ENCODE assay signal across 22 cellular contexts in the genomic region with DNA sequence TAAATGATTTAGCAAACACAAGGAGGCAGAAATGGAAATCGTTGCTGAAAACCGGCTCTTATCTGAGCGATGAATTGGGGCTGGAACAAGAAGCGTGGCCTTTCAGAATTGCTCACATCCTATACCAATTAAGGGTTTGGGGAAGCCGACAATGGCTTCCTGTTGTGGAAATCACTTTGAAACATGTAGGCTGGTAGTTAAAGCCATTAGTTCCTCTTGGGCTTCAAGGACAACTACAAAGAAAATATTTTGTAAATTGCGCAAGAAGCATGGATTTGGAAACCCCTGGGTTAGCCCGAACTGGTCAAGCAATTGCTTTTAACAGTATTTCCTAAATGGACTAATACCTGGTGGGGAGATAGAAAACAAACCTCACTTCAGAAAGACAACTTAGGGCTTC.
DNase-seq lines count a peak whose midpoint lies in the region; ATAC-seq and TF ChIP-seq lines count a peak whose summit lies in the region.
"Had no signal": no experiment of that assay in that cellular context is flagged by ENCODE, and none has a peak within 500 bp of the region (broad histone marks: within the 10 kb centered on the region; RNA-seq: fewer than 3 reads in every experiment).

No MANE protein-coding gene starts in this region.

- H3K79me2 ChIP-seq in parathyroid adenoma, result no peaks in the 10 kb centered on the region

- H3K4me1 ChIP-seq in parathyroid adenoma, result peaks cover 13% of the 10 kb centered on the region
- H3K4me1 ChIP-seq: HAP-1 had no signal

- H3K36me3 ChIP-seq in parathyroid adenoma (ENCODE audit: control insufficient read depth, insufficient read depth, low read length), result no peaks in the 10 kb centered on the region
- H3K36me3 ChIP-seq: cardiac muscle cell, HAP-1, neutrophil, spleen, WERI-Rb-1 had no signal

- no peak for TF ChIP-seq CTCF in parathyroid adenoma (IDR thresholded peaks at IDR 0.05)

- H3K9me3 Mint-ChIP-seq in T-helper 2 cell treated with Interferon-gamma antibody and Interleukin-4, amounts not matched to agents 5 μg/mL and 100 μg/mL, for 36 hours, result peaks cover 9% of the 10 kb centered on the region

- H3K27ac Mint-ChIP-seq in T-helper 2 cell treated with Interferon-gamma antibody and Interleukin-4, amounts not matched to agents 5 μg/mL and 100 μg/mL, for 36 hours, result peak overlapping the region; percentile 47
- H3K27ac Mint-ChIP-seq: stimulated activated naive CD8-positive, alpha-beta T cell treated with anti-CD3 and anti-CD28 coated beads, Interleukin-15, amount 100 ng/mL, for 72 hours; T-helper 1 cell treated with Interleukin-12 subunit alpha and Interleukin-12 subunit beta and Interleukin-4 antibody, amounts not matched to agents 30 μg/mL and 1 μg/mL, for 36 hours had no signal

- no peaks in the 10 kb centered on the region for H3K27me3 Mint-ChIP-seq in T-helper 2 cell treated with Interferon-gamma antibody and Interleukin-4, amounts not matched to agents 5 μg/mL and 100 μg/mL, for 36 hours (ENCODE audit: low read depth)

- ATAC-seq in GM18868 (IDR thresholded peaks at IDR 0.05; ENCODE audit: unreplicated experiment) (peak; percentile 73), HG02885 (IDR thresholded peaks at IDR 0.05; ENCODE audit: poor library complexity, unreplicated experiment) (no peak)
- ATAC-seq: stimulated activated naive CD8-positive, alpha-beta T cell treated with anti-CD3 and anti-CD28 coated beads, Interleukin-15, amount 100 ng/mL, for 72 hours had no signal

- H3K36me3 Mint-ChIP-seq in T-helper 2 cell treated with Interferon-gamma antibody and Interleukin-4, amounts not matched to agents 5 μg/mL and 100 μg/mL, for 36 hours (ENCODE audit: low read depth), result no peaks in the 10 kb centered on the region

- no peak overlapping the region for H3K9ac ChIP-seq in parathyroid adenoma

- H3K27ac ChIP-seq in parathyroid adenoma, result no peak overlapping the region
- H3K27ac ChIP-seq in caudate nucleus (ENCODE audit: low read depth, low read length), result no peak overlapping the region
- H3K27ac ChIP-seq: cardiac muscle cell, dorsolateral prefrontal cortex, neutrophil, spleen, WERI-Rb-1 had no signal

- DNase-seq in MV-4-11 (lab: John Stamatoyannopoulos, UW) (peak; percentile 89), NCI-H1092 treated with DMSO at 0.1 percent for 48 hours (lab: John Stamatoyannopoulos, UW) (no peak), caudate nucleus (lab: John Stamatoyannopoulos, UW) (no peak)
- peak; percentile 8 for DNase-seq in T-helper 2 cell treated with Interferon-gamma antibody and Interleukin-4, amounts not matched to agents 5 μg/mL and 100 μg/mL, for 36 hours (ENCODE audit: low spot score)
- DNase-seq: activated T-cell treated with anti-CD3 and anti-CD28 coated beads for 4 hours; DND-41; dorsolateral prefrontal cortex; NCI-H1694 treated with DMSO at 0.1 percent for 48 hours; NCI-H446; Right ventricle myocardium superior; spleen; stimulated activated CD4-positive, alpha-beta T cell treated with anti-CD3 and anti-CD28 coated beads, Interleukin-4, amount 100 ng/mL, for 24 hours; stimulated activated naive CD8-positive, alpha-beta T cell treated with anti-CD3 and anti-CD28 coated beads, Interleukin-15, amount 100 ng/mL, for 72 hours; trophoblast cell; WERI-Rb-1 had no signal

- H3K4me1 Mint-ChIP-seq in T-helper 2 cell treated with Interferon-gamma antibody and Interleukin-4, amounts not matched to agents 5 μg/mL and 100 μg/mL, for 36 hours (ENCODE audit: low read depth), result peaks cover 7% of the 10 kb centered on the region
- H3K4me1 Mint-ChIP-seq: stimulated activated naive CD8-positive, alpha-beta T cell treated with anti-CD3 and anti-CD28 coated beads, Interleukin-15, amount 100 ng/mL, for 72 hours had no signal

- H2AFZ ChIP-seq in parathyroid adenoma, result peak overlapping the region; percentile 35

- peak overlapping the region; percentile 47 for H3K4me3 Mint-ChIP-seq in T-helper 2 cell treated with Interferon-gamma antibody and Interleukin-4, amounts not matched to agents 5 μg/mL and 100 μg/mL, for 36 hours
- H3K4me3 Mint-ChIP-seq: T-helper 1 cell treated with Interleukin-12 subunit alpha and Interleukin-12 subunit beta and Interleukin-4 antibody, amounts not matched to agents 30 μg/mL and 1 μg/mL, for 36 hours had no signal

- no peaks in the 10 kb centered on the region for H3K27me3 ChIP-seq in parathyroid adenoma (ENCODE audit: control insufficient read depth, insufficient read depth, low read length)
- H3K27me3 ChIP-seq: cardiac muscle cell had no signal

- no peaks in the 10 kb centered on the region for H3K9me3 ChIP-seq in parathyroid adenoma (ENCODE audit: control insufficient read depth, low read length)
- H3K9me3 ChIP-seq: HAP-1, neutrophil had no signal

- H3K4me3 ChIP-seq in parathyroid adenoma (ENCODE audit: low read depth, low read length), result no peak overlapping the region
- H3K4me3 ChIP-seq: cardiac muscle cell, dorsolateral prefrontal cortex, HAP-1, spleen had no signal

- H3K4me2 ChIP-seq in parathyroid adenoma (ENCODE audit: low read length), result no peak overlapping the region

Comparison
In these comparisons a context has a peak if more than half of its experiments do, and no peak if none do; other contexts are left out.
1. DNase-seq: peak in MV-4-11 (single experiment) and T-helper 2 cell treated with Interferon-gamma antibody and Interleukin-4, amounts not matched to agents 5 μg/mL and 100 μg/mL, for 36 hours (single experiment); none in NCI-H1092 treated with DMSO at 0.1 percent for 48 hours (single experiment) and caudate nucleus (0 of 61).